Comparison of ENCODE assay signal across 24 cellular contexts in the genomic region with DNA sequence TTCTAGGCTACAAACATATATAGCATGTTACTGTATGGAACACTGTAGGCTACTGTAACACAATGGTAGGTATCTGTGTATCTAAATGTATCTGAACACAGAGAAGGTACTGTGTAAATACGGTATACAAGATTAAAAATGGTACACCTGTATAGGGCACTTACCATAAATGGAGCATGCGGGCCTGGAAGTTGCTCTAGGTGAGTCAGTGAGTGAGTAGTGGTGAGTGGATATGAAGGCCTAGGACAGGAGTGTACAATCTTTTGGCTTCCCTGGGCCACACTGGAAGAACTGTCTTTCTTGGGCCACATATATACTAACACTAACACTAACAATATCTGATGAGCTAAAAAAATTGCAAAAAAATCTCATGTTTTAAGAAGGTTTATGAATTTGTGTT. TPM values are rescaled to one million over a fixed set of nuclear protein-coding genes. Genes with fewer than 3 reads are reported as not detected.
"Had no signal": no experiment of that assay in that cellular context is flagged by ENCODE, and none has a peak within 500 bp of the region (broad histone marks: within the 10 kb centered on the region; RNA-seq: fewer than 3 reads in every experiment).

No MANE protein-coding gene starts in this region.

- H3K9me3 ChIP-seq: left ventricle myocardium inferior, ovary, tibial nerve, uterus had no signal

- H3K4me1 ChIP-seq: uterus had no signal

- H3K27me3 ChIP-seq: cardiac muscle cell, hepatocyte, ovary, tibial nerve, uterus had no signal

- H2AFZ ChIP-seq: hepatocyte had no signal

- H3K4me3 ChIP-seq: cardiac muscle cell, hepatocyte, left ventricle myocardium inferior, ovary, tibial nerve, uterus had no signal

- H3K27ac ChIP-seq: cardiac muscle cell, hepatocyte, left ventricle myocardium inferior, ovary, tibial nerve, uterus had no signal

- H3K4me2 ChIP-seq: hepatocyte had no signal

- H3K36me3 ChIP-seq: ovary, uterus had no signal

- DNase-seq: activated CD4-positive, alpha-beta T cell treated with anti-CD3 and anti-CD28 coated beads, Interleukin-2, amount 50 U/mL, for 4 hours; activated CD8-positive, alpha-beta memory T cell treated with anti-CD3 and anti-CD28 coated beads, Interleukin-2, amount 50 U/mL, for 48 hours; activated effector memory CD4-positive, alpha-beta T cell treated with Interleukin-2 at 50 U/mL for 16 hours; activated naive CD4-positive, alpha-beta T cell treated with anti-CD3 and anti-CD28 coated beads, Interleukin-2, amount 10 ng/mL, durations not matched to agents 7 days and 5 days; activated T-cell treated with anti-CD3 and anti-CD28 coated beads, Interleukin-2, amount 50 U/mL, for 72 hours; amygdala; effector CD8-positive, alpha-beta T cell; glutamatergic neuron; immature natural killer cell; left ventricle myocardium inferior; mammary epithelial cell; midbrain; ovary; right cardiac atrium; stimulated activated CD4-positive, alpha-beta T cell treated with anti-CD3 and anti-CD28 coated beads, Interleukin-4, amount 100 ng/mL, for 24 hours; stimulated activated naive CD8-positive, alpha-beta T cell treated with anti-CD3 and anti-CD28 coated beads, Interleukin-15, Interleukin-2, amounts not matched to agents 100 U/mL and 50 U/mL, for 24 hours; T-helper 9 cell; uterus had no signal

- H3K79me2 ChIP-seq: hepatocyte had no signal

RNA-seq across cellular contexts. Expression of gene LYVE1, which starts 48.8 kb away (rescaled TPM):
- total RNA-seq: activated CD8-positive, alpha-beta memory T cell treated with anti-CD3 and anti-CD28 coated beads for 36 hours; activated T-cell treated with anti-CD3 and anti-CD28 coated beads, Interleukin-2, amount 50 U/mL, for 72 hours; cardiac muscle cell; mammary epithelial cell; natural killer cell treated with Interleukin-12 subunit alpha and Interleukin-12 subunit beta and Interleukin-15 and Interleukin-18, amount 100 ng/mL, for 72 hours; T-helper 1 cell treated with Interleukin-12 subunit alpha and Interleukin-12 subunit beta and Interleukin-4 antibody, amounts not matched to agents 30 ng/mL and 1 ng/mL, for 36 hours had no signal
- polyA plus RNA-seq: cardiac muscle cell, immature natural killer cell, mammary epithelial cell had no signal
